ENCODE assay signal across 22 cellular contexts in genomic region chr1:63653971-63654370, GRCh38.
DNase-seq lines count a peak whose midpoint lies in the region; ATAC-seq and TF ChIP-seq lines count a peak whose summit lies in the region.
"Had no signal": no experiment of that assay in that cellular context is flagged by ENCODE, and none has a peak within 500 bp of the region (broad histone marks: within the 10 kb centered on the region; RNA-seq: fewer than 3 reads in every experiment).

No MANE protein-coding gene starts in this region.

- H3K4me1 Mint-ChIP-seq in activated CD8-positive, alpha-beta T cell treated with anti-CD3 and anti-CD28 coated beads, Interleukin-2, amount 10 ng/mL, durations not matched to agents 7 days and 5 days (ENCODE audit: low read depth), result peaks cover 49% of the 10 kb centered on the region
- peaks cover 21% of the 10 kb centered on the region for H3K4me1 Mint-ChIP-seq in activated CD8-positive, alpha-beta T cell treated with anti-CD3 and anti-CD28 coated beads for 36 hours (ENCODE audit: low read depth)
- H3K4me1 Mint-ChIP-seq in T-cell, result peaks cover 42 to 57% (median 44%) of the 10 kb centered on the region in 3 donors

- H3F3A ChIP-seq in GM23248 (ENCODE audit: insufficient read depth), result peaks cover 25% of the 10 kb centered on the region

- no peak for DNase-seq in activated CD8-positive, alpha-beta T cell treated with anti-CD3 and anti-CD28 coated beads, Interleukin-2, amount 10 ng/mL, durations not matched to agents 7 days and 5 days
- no peak for DNase-seq in activated CD8-positive, alpha-beta T cell treated with anti-CD3 and anti-CD28 coated beads for 36 hours
- no peak for DNase-seq in T-cell
- DNase-seq in left lobe of liver (ENCODE audit: low spot score), result no peak
- no peak for DNase-seq in SHP77 (lab: John Stamatoyannopoulos, UW)
- DNase-seq in NCI-H128 (lab: John Stamatoyannopoulos, UW; ENCODE audit: unreplicated experiment), result no peak
- no peak for DNase-seq in GM23248
- DNase-seq: 8988T; ACHN; BE2C; H9; MV-4-11; NCI-H1105 treated with DMSO at 0.1 percent for 48 hours; NCI-H2029; NCI-H2227 treated with DMSO at 0.1 percent for 48 hours; NCI-H526; NCI-H82; NK-92 treated with Interleukin-12 subunit alpha and Interleukin-12 subunit beta, amount 100 ng/mL, for 24 hours; PC-3 had no signal

- no peaks in the 10 kb centered on the region for H3K27me3 ChIP-seq in GM23248 (replicated peaks; ENCODE audit: insufficient read depth)
- H3K27me3 ChIP-seq: BE2C, SJSA1 had no signal

- CTCF ChIA-PET in activated CD8-positive, alpha-beta T cell treated with anti-CD3 and anti-CD28 coated beads, Interleukin-2, amount 10 ng/mL, durations not matched to agents 7 days and 5 days (lab: Charles Lee), result no interaction called here
- CTCF ChIA-PET in activated CD8-positive, alpha-beta T cell treated with anti-CD3 and anti-CD28 coated beads for 36 hours (lab: Charles Lee), result no interaction called here
- CTCF ChIA-PET in T-cell (lab: Charles Lee), result no interaction called here

- H3K36me3 Mint-ChIP-seq in activated CD8-positive, alpha-beta T cell treated with anti-CD3 and anti-CD28 coated beads, Interleukin-2, amount 10 ng/mL, durations not matched to agents 7 days and 5 days (ENCODE audit: low read depth), result peaks cover 72% of the 10 kb centered on the region
- H3K36me3 Mint-ChIP-seq in activated CD8-positive, alpha-beta T cell treated with anti-CD3 and anti-CD28 coated beads for 36 hours (ENCODE audit: low read depth), result peaks cover 39% of the 10 kb centered on the region
- peaks cover 41% of the 10 kb centered on the region for H3K36me3 Mint-ChIP-seq in T-cell

- no peaks in the 10 kb centered on the region for H3K9me2 ChIP-seq in GM23248 (ENCODE audit: insufficient read depth)

- no peak overlapping the region for H3K4me3 Mint-ChIP-seq in activated CD8-positive, alpha-beta T cell treated with anti-CD3 and anti-CD28 coated beads, Interleukin-2, amount 10 ng/mL, durations not matched to agents 7 days and 5 days
- H3K4me3 Mint-ChIP-seq in activated CD8-positive, alpha-beta T cell treated with anti-CD3 and anti-CD28 coated beads for 36 hours, result no peak overlapping the region
- peak overlapping the region in 1 of 3 donors; percentile 6 for H3K4me3 Mint-ChIP-seq in T-cell
- H3K4me3 Mint-ChIP-seq: CD14-positive monocyte, H9 had no signal

- POLR2A ChIA-PET in activated CD8-positive, alpha-beta T cell treated with anti-CD3 and anti-CD28 coated beads, Interleukin-2, amount 10 ng/mL, durations not matched to agents 7 days and 5 days (lab: Charles Lee), result no interaction called here
- POLR2A ChIA-PET in activated CD8-positive, alpha-beta T cell treated with anti-CD3 and anti-CD28 coated beads for 36 hours (lab: Charles Lee), result no interaction called here
- POLR2A ChIA-PET in T-cell (lab: Charles Lee), result no interaction called here

- H3K27me3 Mint-ChIP-seq in activated CD8-positive, alpha-beta T cell treated with anti-CD3 and anti-CD28 coated beads, Interleukin-2, amount 10 ng/mL, durations not matched to agents 7 days and 5 days (ENCODE audit: low read depth), result no peaks in the 10 kb centered on the region
- no peaks in the 10 kb centered on the region for H3K27me3 Mint-ChIP-seq in activated CD8-positive, alpha-beta T cell treated with anti-CD3 and anti-CD28 coated beads for 36 hours
- H3K27me3 Mint-ChIP-seq in T-cell, result no peaks in the 10 kb centered on the region

- H3K4me3 ChIP-seq in GM23248, result no peak overlapping the region
- H3K4me3 ChIP-seq: K562, SJSA1 had no signal

- H3K4me2 ChIP-seq in GM23248 (ENCODE audit: unreplicated experiment), result no peak overlapping the region

- peaks cover 14% of the 10 kb centered on the region for H3K4me1 ChIP-seq in GM23248 (ENCODE audit: insufficient read depth)
- H3K4me1 ChIP-seq: BE2C, SJSA1 had no signal

- no peak for ATAC-seq in activated CD8-positive, alpha-beta T cell treated with anti-CD3 and anti-CD28 coated beads, Interleukin-2, amount 10 ng/mL, durations not matched to agents 7 days and 5 days
- ATAC-seq in activated CD8-positive, alpha-beta T cell treated with anti-CD3 and anti-CD28 coated beads for 36 hours, result no peak
- ATAC-seq in T-cell (replicated peaks in 1 of 4), result no peak
- ATAC-seq in left lobe of liver, result peak; percentile 12
- ATAC-seq: K562, PC-3 had no signal

- no peaks in the 10 kb centered on the region for H3K9me3 ChIP-seq in GM23248 (ENCODE audit: low read depth)
- H3K9me3 ChIP-seq: BE2C, SJSA1 had no signal

- H3K9me3 Mint-ChIP-seq in activated CD8-positive, alpha-beta T cell treated with anti-CD3 and anti-CD28 coated beads, Interleukin-2, amount 10 ng/mL, durations not matched to agents 7 days and 5 days (ENCODE audit: insufficient read depth), result no peaks in the 10 kb centered on the region
- H3K9me3 Mint-ChIP-seq in activated CD8-positive, alpha-beta T cell treated with anti-CD3 and anti-CD28 coated beads for 36 hours, result no peaks in the 10 kb centered on the region
- H3K9me3 Mint-ChIP-seq in T-cell, result no peaks in the 10 kb centered on the region
- H3K9me3 Mint-ChIP-seq: H9 had no signal

- H3K79me2 ChIP-seq in GM23248 (ENCODE audit: insufficient read depth), result no peaks in the 10 kb centered on the region

- H4K20me1 ChIP-seq in GM23248 (ENCODE audit: insufficient read depth), result no peaks in the 10 kb centered on the region

- H3K9ac ChIP-seq in GM23248, result no peak overlapping the region

- TF ChIP-seq CTCF in activated CD8-positive, alpha-beta T cell treated with anti-CD3 and anti-CD28 coated beads for 36 hours (IDR thresholded peaks at IDR 0.05), result no peak

- intact Hi-C loops in activated CD8-positive, alpha-beta T cell treated with anti-CD3 and anti-CD28 coated beads for 36 hours (cut with micrococcal nuclease), result no loop called here

- peak overlapping the region; percentile 46 for H3K27ac Mint-ChIP-seq in activated CD8-positive, alpha-beta T cell treated with anti-CD3 and anti-CD28 coated beads, Interleukin-2, amount 10 ng/mL, durations not matched to agents 7 days and 5 days
- no peak overlapping the region for H3K27ac Mint-ChIP-seq in activated CD8-positive, alpha-beta T cell treated with anti-CD3 and anti-CD28 coated beads for 36 hours
- peak overlapping the region; percentile 99 for H3K27ac Mint-ChIP-seq in T-cell
- H3K27ac Mint-ChIP-seq: H9 had no signal

- no peak overlapping the region for H3K27ac ChIP-seq in GM23248
- H3K27ac ChIP-seq: SJSA1 had no signal

- 87% methylated on average over 5 of the region's 5 CpGs for WGBS in GM23248 (ENCODE audit: low coverage in 1 of 2, low lambda C conversion rate in 2 of 2, missing lambda C conversion rate in 2 of 2), 2 experiments

- no peak overlapping the region for H2AFZ ChIP-seq in GM23248

- in situ Hi-C loops in GM23248 (cut with MboI), result no loop called here

- peaks cover 35% of the 10 kb centered on the region for H3K36me3 ChIP-seq in GM23248 (ENCODE audit: low read depth)
- H3K36me3 ChIP-seq: BE2C had no signal
